ENCODE assay signal across 18 cellular contexts in genomic region chr2:143433840-143434239, GRCh38.
"Had no signal": no experiment of that assay in that cellular context is flagged by ENCODE, and none has a peak within 500 bp of the region (broad histone marks: within the 10 kb centered on the region; RNA-seq: fewer than 3 reads in every experiment).

No MANE protein-coding gene starts in this region.

- H3K27me3 ChIP-seq: colonic mucosa had no signal

- H3K4me1 ChIP-seq: colonic mucosa had no signal

- H3K4me1 Mint-ChIP-seq: endodermal cell, neural crest cell had no signal

- H3K4me3 ChIP-seq: colonic mucosa, mucosa of descending colon, thoracic aorta had no signal

- H3K9me3 ChIP-seq: colonic mucosa, mucosa of descending colon, thoracic aorta had no signal

- ATAC-seq: activated CD8-positive, alpha-beta T cell treated with anti-CD3 and anti-CD28 coated beads, Interleukin-2, amount 10 ng/mL, durations not matched to agents 7 days and 5 days; activated T-helper 17 cell treated with anti-CD3 and anti-CD28 coated beads, Interleukin-2, amount 50 U/mL, for 72 hours; mucosa of descending colon had no signal

- H3K27ac Mint-ChIP-seq: activated CD8-positive, alpha-beta T cell treated with anti-CD3 and anti-CD28 coated beads, Interleukin-2, amount 10 ng/mL, durations not matched to agents 7 days and 5 days; activated T-helper 17 cell treated with anti-CD3 and anti-CD28 coated beads, Interleukin-2, amount 50 U/mL, for 72 hours; endodermal cell; T-helper 2 cell treated with Interferon-gamma antibody and Interleukin-4, amounts not matched to agents 5 μg/mL and 100 μg/mL, for 36 hours had no signal

- H3K36me3 ChIP-seq: colonic mucosa, thoracic aorta had no signal

- H3K9me3 Mint-ChIP-seq: activated T-helper 17 cell treated with anti-CD3 and anti-CD28 coated beads, Interleukin-2, amount 50 U/mL, for 72 hours; endodermal cell; naive B cell; neural crest cell; T-helper 2 cell treated with Interferon-gamma antibody and Interleukin-4, amounts not matched to agents 5 μg/mL and 100 μg/mL, for 36 hours had no signal

- H3K36me3 Mint-ChIP-seq: activated naive CD8-positive, alpha-beta T cell had no signal

- DNase-seq: activated CD4-positive, alpha-beta T cell treated with anti-CD3 and anti-CD28 coated beads for 1 hour; activated CD4-positive, alpha-beta T cell treated with anti-CD3 and anti-CD28 coated beads, Interleukin-2, amount 50 U/mL, for 1 hour; activated CD8-positive, alpha-beta T cell treated with anti-CD3 and anti-CD28 coated beads, Interleukin-2, amount 10 ng/mL, durations not matched to agents 7 days and 5 days; colonic mucosa; endodermal cell; foreskin fibroblast; hippocampal formation; mucosa of descending colon; naive B cell; occipital lobe; posterior cingulate gyrus; stimulated activated CD4-positive, alpha-beta T cell treated with anti-CD3 and anti-CD28 coated beads, Interleukin-4, amount 100 ng/mL, for 1 hour; stimulated activated naive CD4-positive, alpha-beta T cell treated with Interleukin-2 at 50 U/mL for 16 hours had no signal

- H3K27me3 Mint-ChIP-seq: activated naive CD8-positive, alpha-beta T cell; activated T-helper 17 cell treated with anti-CD3 and anti-CD28 coated beads, Interleukin-2, amount 50 U/mL, for 72 hours; naive B cell had no signal

- H3K27ac ChIP-seq: thoracic aorta had no signal

- H3K4me3 Mint-ChIP-seq: activated CD8-positive, alpha-beta T cell treated with anti-CD3 and anti-CD28 coated beads, Interleukin-2, amount 10 ng/mL, durations not matched to agents 7 days and 5 days; activated naive CD8-positive, alpha-beta T cell; activated T-helper 17 cell treated with anti-CD3 and anti-CD28 coated beads, Interleukin-2, amount 50 U/mL, for 72 hours; endodermal cell; naive B cell; neural crest cell; T-helper 2 cell treated with Interferon-gamma antibody and Interleukin-4, amounts not matched to agents 5 μg/mL and 100 μg/mL, for 36 hours had no signal
